ENCODE assay signal across 20 cellular contexts in genomic region chr1:203151362-203152157, GRCh38. TPM values are rescaled to one million over a fixed set of nuclear protein-coding genes. Genes with fewer than 3 reads are reported as not detected.
DNase-seq lines count a peak whose midpoint lies in the region; ATAC-seq and TF ChIP-seq lines count a peak whose summit lies in the region.
"Had no signal": no experiment of that assay in that cellular context is flagged by ENCODE, and none has a peak within 500 bp of the region (broad histone marks: within the 10 kb centered on the region; RNA-seq: fewer than 3 reads in every experiment).

No MANE protein-coding gene starts in this region.

- H3K79me2 ChIP-seq in PC-9 (ENCODE audit: low read depth) = peaks cover 13% of the 10 kb centered on the region

- H3K9me3 Mint-ChIP-seq in neural crest cell = no peaks in the 10 kb centered on the region
- H3K9me3 Mint-ChIP-seq: activated CD4-positive, alpha-beta memory T cell treated with anti-CD3 and anti-CD28 coated beads for 36 hours; activated naive CD4-positive, alpha-beta T cell treated with anti-CD3 and anti-CD28 coated beads, Interleukin-2, amount 50 U/mL, for 72 hours; activated T-cell treated with anti-CD3 and anti-CD28 coated beads, Interleukin-2, amount 50 U/mL, for 24 hours; effector memory CD8-positive, alpha-beta T cell had no signal

- H4K20me1 ChIP-seq in BLaER1 (no peaks in the 10 kb centered on the region), PC-9 (ENCODE audit: insufficient read depth) (no peaks in the 10 kb centered on the region)

- peak overlapping the region; percentile 19 for H3K27ac Mint-ChIP-seq in neural crest cell (ENCODE audit: unreplicated experiment)
- H3K27ac Mint-ChIP-seq: activated CD4-positive, alpha-beta memory T cell treated with anti-CD3 and anti-CD28 coated beads for 36 hours; activated T-cell treated with anti-CD3 and anti-CD28 coated beads, Interleukin-2, amount 50 U/mL, for 24 hours; effector memory CD8-positive, alpha-beta T cell had no signal

- H3K36me3 ChIP-seq in BLaER1 (no peaks in the 10 kb centered on the region), PC-9 (ENCODE audit: low read depth) (no peaks in the 10 kb centered on the region)
- H3K36me3 ChIP-seq: left lung had no signal

- H3K4me3 ChIP-seq in BLaER1 (no peak overlapping the region), PC-9 (no peak overlapping the region), dorsolateral prefrontal cortex (no peak overlapping the region)
- H3K4me3 ChIP-seq: GM23248, left lung had no signal

- H3K36me3 Mint-ChIP-seq in neural crest cell (ENCODE audit: low read depth) = no peaks in the 10 kb centered on the region
- H3K36me3 Mint-ChIP-seq: activated CD4-positive, alpha-beta memory T cell treated with anti-CD3 and anti-CD28 coated beads for 36 hours; activated naive CD4-positive, alpha-beta T cell treated with anti-CD3 and anti-CD28 coated beads, Interleukin-2, amount 50 U/mL, for 72 hours had no signal

- H3F3A ChIP-seq in PC-9 (ENCODE audit: insufficient read depth, low read depth) = peaks cover 61% of the 10 kb centered on the region

- H3K27me3 Mint-ChIP-seq in neural crest cell (ENCODE audit: low read depth) = no peaks in the 10 kb centered on the region
- H3K27me3 Mint-ChIP-seq: activated CD4-positive, alpha-beta memory T cell treated with anti-CD3 and anti-CD28 coated beads for 36 hours; activated T-cell treated with anti-CD3 and anti-CD28 coated beads, Interleukin-2, amount 50 U/mL, for 24 hours had no signal

- DNase-seq in PC-9 (no peak), dorsolateral prefrontal cortex (no peak), neural crest cell (ENCODE audit: low read depth, low spot score) (no peak), T-helper 9 cell (no peak), midbrain (lab: John Stamatoyannopoulos, UW) (no peak)
- DNase-seq in stimulated activated CD4-positive, alpha-beta T cell treated with anti-CD3 and anti-CD28 coated beads, Interleukin-2, amount 100 ng/mL, for 24 hours = no peak
- DNase-seq: activated CD4-positive, alpha-beta memory T cell treated with anti-CD3 and anti-CD28 coated beads for 36 hours; activated T-cell treated with anti-CD3 and anti-CD28 coated beads, Interleukin-2, amount 50 U/mL, for 24 hours; effector memory CD8-positive, alpha-beta T cell; GDM1; left lung; NCI-H2029 treated with DMSO at 0.1 percent for 48 hours; stimulated activated naive CD8-positive, alpha-beta T cell treated with anti-CD3 and anti-CD28 coated beads, Interleukin-15, Interleukin-2, amounts not matched to agents 100 U/mL and 50 U/mL, for 24 hours had no signal

- no peak overlapping the region for H3K4me3 Mint-ChIP-seq in neural crest cell
- H3K4me3 Mint-ChIP-seq: activated CD4-positive, alpha-beta memory T cell treated with anti-CD3 and anti-CD28 coated beads for 36 hours; activated T-cell treated with anti-CD3 and anti-CD28 coated beads, Interleukin-2, amount 50 U/mL, for 24 hours; effector memory CD8-positive, alpha-beta T cell had no signal

- H3K9me2 ChIP-seq in PC-9 (ENCODE audit: insufficient read depth) = no peaks in the 10 kb centered on the region

- no TSS peak for BruUV-seq in PC-9 (replicated peaks; lab: Mats Ljungman, UMichigan)

- ATAC-seq in GM21619 (IDR thresholded peaks at IDR 0.05; ENCODE audit: unreplicated experiment) = no peak
- ATAC-seq: activated naive CD4-positive, alpha-beta T cell treated with anti-CD3 and anti-CD28 coated beads, Interleukin-2, amount 50 U/mL, for 72 hours; effector memory CD8-positive, alpha-beta T cell; left lung; stimulated activated naive CD8-positive, alpha-beta T cell treated with anti-CD3 and anti-CD28 coated beads, Interleukin-15, Interleukin-2, amounts not matched to agents 100 U/mL and 50 U/mL, for 24 hours had no signal

- H3K4me1 Mint-ChIP-seq in neural crest cell = peaks cover 42% of the 10 kb centered on the region

- no peak overlapping the region for H3K9ac ChIP-seq in BLaER1
- H3K9ac ChIP-seq: GM23248 had no signal

- H3K4me2 ChIP-seq in BLaER1 (peak overlapping the region; percentile 95), PC-9 (peak overlapping the region; percentile 78)

- TF ChIP-seq CTCF in PC-9 (conservative IDR thresholded peaks at IDR 0.05) (no peak), dorsolateral prefrontal cortex (IDR thresholded peaks at IDR 0.05 in 54 of 56, conservative IDR thresholded peaks at IDR 0.05 in 2 of 56; ENCODE audit: low read depth in 1 of 56, partially characterized antibody in 56 of 56) (no peak), neural crest cell (conservative IDR thresholded peaks at IDR 0.05) (no peak)

- peak overlapping the region; percentile 8; the same call in 1 of the 2 replicates for H3K27ac ChIP-seq in BLaER1
- peak overlapping the region; percentile 70 for H3K27ac ChIP-seq in PC-9
- H3K27ac ChIP-seq in dorsolateral prefrontal cortex = peak overlapping the region in 54 of 59 donors; percentile 31 to 97 (median 82)
- H3K27ac ChIP-seq: GM23248, left lung had no signal

- H3K27me3 ChIP-seq in BLaER1 (no peaks in the 10 kb centered on the region), PC-9 (ENCODE audit: insufficient read depth, low read depth) (no peaks in the 10 kb centered on the region), dorsolateral prefrontal cortex (no peaks in the 10 kb centered on the region)

- POLR2A ChIA-PET in PC-9 (lab: Charles Lee; ENCODE audit: unreplicated experiment) = interaction anchor here (0.6 kb wide), 1 partner anchor 23 kb away, joined by 5 read pairs; no protein-coding TSS in a partner anchor

- H3K4me1 ChIP-seq in BLaER1 (peaks cover 82% of the 10 kb centered on the region), PC-9 (replicated peaks; ENCODE audit: insufficient read depth) (peaks cover 56% of the 10 kb centered on the region)

- CTCF ChIA-PET in PC-9 (lab: Charles Lee) = interaction anchor here (1.2 to 1.4 kb wide), 2 partner anchors 19 to 21 kb away, joined by 3 to 4 read pairs; no protein-coding TSS in a partner anchor

- no peaks in the 10 kb centered on the region for H3K9me3 ChIP-seq in BLaER1
- no peaks in the 10 kb centered on the region for H3K9me3 ChIP-seq in PC-9 (ENCODE audit: insufficient read depth, low read depth)
- H3K9me3 ChIP-seq: left lung had no signal

- intact Hi-C loops in PC-9 (cut with micrococcal nuclease; ENCODE audit: unreplicated experiment) = loop anchor here (2.0 kb wide), 1 partner anchor 17 kb away; no protein-coding TSS in a partner anchor
- intact Hi-C loops in dorsolateral prefrontal cortex (cut with DNase I) = no loop called here

- no peak overlapping the region for H2AFZ ChIP-seq in PC-9
- H2AFZ ChIP-seq: GM23248 had no signal

RNA-seq across cellular contexts. Expression of gene ADORA1, which starts 24.0 kb away (rescaled TPM):
- total RNA-seq in PC-9 (2021) (5.9 and 8.3 TPM in 2 replicates), dorsolateral prefrontal cortex (100 to 1,000 TPM in 3 of 120 experiments, 10 to 100 TPM in 117; 45.1 to 109 (median 75.9) TPM), neural crest cell (1.9 and 2.0 TPM in 2 replicates)
- total RNA-seq: activated CD4-positive, alpha-beta memory T cell treated with anti-CD3 and anti-CD28 coated beads for 36 hours; activated naive CD4-positive, alpha-beta T cell treated with anti-CD3 and anti-CD28 coated beads, Interleukin-2, amount 50 U/mL, for 72 hours; pulmonary artery endothelial cell had no signal

RNA-seq across cellular contexts. Expression of gene MYBPH, which starts 24.1 kb away (rescaled TPM):
- total RNA-seq in PC-9 (2021) = not detected in 2 replicates
- total RNA-seq in dorsolateral prefrontal cortex = 1 to 10 TPM in 11 of 120 experiments, under 1 TPM in 54, not detected in 55; 0.24 to 4.4 (median 0.48) TPM
- total RNA-seq in neural crest cell = not detected in 2 replicates
- total RNA-seq: activated CD4-positive, alpha-beta memory T cell treated with anti-CD3 and anti-CD28 coated beads for 36 hours; activated naive CD4-positive, alpha-beta T cell treated with anti-CD3 and anti-CD28 coated beads, Interleukin-2, amount 50 U/mL, for 72 hours; cardiac septum; MCF 10A; pulmonary artery endothelial cell had no signal

RNA-seq across cellular contexts. Expression of gene CHI3L1, which starts 34.9 kb away (rescaled TPM):
- total RNA-seq in PC-9 (2021) (not detected in 2 replicates), dorsolateral prefrontal cortex (1,000 to 10,000 TPM in 3 of 120 experiments, 100 to 1,000 TPM in 31, 10 to 100 TPM in 86; 17.8 to 1,525 (median 52.6) TPM), neural crest cell (not detected in 2 replicates)
- total RNA-seq: activated CD4-positive, alpha-beta memory T cell treated with anti-CD3 and anti-CD28 coated beads for 36 hours; pulmonary artery endothelial cell had no signal

Comparison
In these comparisons a context has a peak if more than half of its experiments do, and no peak if none do; other contexts are left out.
1. H3K27ac ChIP-seq: peak in every context shown above with its lines; median percentile 82 in dorsolateral prefrontal cortex; 70 in PC-9; 8 in BLaER1.
2. RNA of gene CHI3L1, which starts 34.9 kb away (total RNA-seq): 17.8 to 1,525 TPM in dorsolateral prefrontal cortex; not detected in neural crest cell and not detected in PC-9; every median in the first group is over 10 times any median in the second.